Comparison of ENCODE assay signal across 14 cellular contexts in the genomic region with DNA sequence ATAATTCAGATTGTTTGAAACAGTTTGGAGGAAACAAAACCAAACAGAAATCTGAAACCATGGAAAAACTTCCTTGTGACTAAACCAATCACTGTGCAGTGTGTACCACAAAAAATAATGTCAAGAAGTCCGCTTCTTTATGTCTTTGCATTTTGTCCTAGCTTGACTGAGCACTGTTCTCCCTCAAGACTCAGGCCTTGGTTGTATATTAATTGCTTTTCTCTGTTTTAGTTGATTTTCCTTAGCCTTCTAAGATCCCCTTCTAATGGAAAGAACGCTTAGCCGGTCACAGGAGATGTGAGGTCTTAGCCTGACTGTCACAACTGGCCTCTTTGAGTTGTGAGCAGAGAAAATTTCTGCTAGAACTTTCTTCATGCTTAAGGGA. TPM values are rescaled to one million over a fixed set of nuclear protein-coding genes. Genes with fewer than 3 reads are reported as not detected.
DNase-seq lines count a peak whose midpoint lies in the region; ATAC-seq and TF ChIP-seq lines count a peak whose summit lies in the region.
"Had no signal": no experiment of that assay in that cellular context is flagged by ENCODE, and none has a peak within 500 bp of the region (broad histone marks: within the 10 kb centered on the region; RNA-seq: fewer than 3 reads in every experiment).

No MANE protein-coding gene starts in this region.

- H3K36me3 ChIP-seq in PC-9 (ENCODE audit: low read depth) (no peaks in the 10 kb centered on the region), mesenchymal stem cell (ENCODE audit: control insufficient read depth in 1 of 2, insufficient read depth in 2 of 2, low read depth in 1 of 2, low read length in 2 of 2) (no peaks in the 10 kb centered on the region), upper lobe of right lung (no peaks in the 10 kb centered on the region), body of pancreas (replicated peaks in 1 of 2; ENCODE audit: insufficient read depth in 1 of 2, low read depth in 2 of 2) (no peaks in the 10 kb centered on the region), osteoblast (ENCODE audit: insufficient read depth, low read length) (no peaks in the 10 kb centered on the region)
- H3K36me3 ChIP-seq: gastrocnemius medialis had no signal

- CTCF ChIA-PET in PC-9 (lab: Charles Lee) = no interaction called here

- H3K4me1 ChIP-seq in PC-9 (replicated peaks; ENCODE audit: insufficient read depth) (0 out of 2 replicates have a peak, but pooled peaks cover 7% of the 10 kb centered on the region), mesenchymal stem cell (ENCODE audit: control insufficient read depth, insufficient read depth, low read depth, low read length) (no peaks in the 10 kb centered on the region), upper lobe of right lung (peaks cover 17% of the 10 kb centered on the region), body of pancreas (no peaks in the 10 kb centered on the region), osteoblast (ENCODE audit: insufficient read depth, low read length) (no peaks in the 10 kb centered on the region)

- H3K4ac ChIP-seq in mesenchymal stem cell (ENCODE audit: low read depth in 1 of 2, low read length in 2 of 2) = no peak overlapping the region

- no peak overlapping the region for H2BK15ac ChIP-seq in mesenchymal stem cell (ENCODE audit: low read depth, poor library complexity, severe bottlenecking)

- no peak for TF ChIP-seq POLR2A in body of pancreas (IDR thresholded peaks at IDR 0.05)

- H2BK120ac ChIP-seq in mesenchymal stem cell (ENCODE audit: low read depth, low read length) = no peak overlapping the region

- H3K9ac ChIP-seq in mesenchymal stem cell (ENCODE audit: low read length) = no peak overlapping the region

- H3K27ac ChIP-seq in PC-9 (0 out of 2 replicates have a peak overlapping the region, but pooled peaks have one; percentile 4), mesenchymal stem cell (ENCODE audit: low read length, poor library complexity, severe bottlenecking) (no peak overlapping the region), upper lobe of right lung (no peak overlapping the region), body of pancreas (no peak overlapping the region), osteoblast (ENCODE audit: low read depth, low read length) (no peak overlapping the region)
- H3K27ac ChIP-seq: gastrocnemius medialis had no signal

- no peak overlapping the region for H3K14ac ChIP-seq in mesenchymal stem cell (ENCODE audit: low read length in 2 of 2)

- POLR2A ChIA-PET in PC-9 (lab: Charles Lee; ENCODE audit: unreplicated experiment) = no interaction called here

- H3K4me3 ChIP-seq in PC-9 (no peak overlapping the region), mesenchymal stem cell (ENCODE audit: insufficient read depth in 1 of 2, low read depth in 1 of 2, low read length in 2 of 2) (no peak overlapping the region), upper lobe of right lung (no peak overlapping the region), body of pancreas (no peak overlapping the region), osteoblast (ENCODE audit: insufficient read depth, low read length) (no peak overlapping the region)
- H3K4me3 ChIP-seq: gastrocnemius medialis had no signal

- H3K4me2 ChIP-seq in PC-9 (no peak overlapping the region), mesenchymal stem cell (ENCODE audit: low read length, poor library complexity, severe bottlenecking) (no peak overlapping the region), osteoblast (ENCODE audit: insufficient read depth, low read length) (no peak overlapping the region)

- BruUV-seq in PC-9 (replicated peaks; lab: Mats Ljungman, UMichigan) = no TSS peak

- peak overlapping the region; percentile 12 for H3K4me3 Mint-ChIP-seq in activated naive CD4-positive, alpha-beta T cell treated with anti-CD3 and anti-CD28 coated beads, Interleukin-2, amount 50 U/mL, for 24 hours
- no peak overlapping the region for H3K4me3 Mint-ChIP-seq in progenitor cell of endocrine pancreas (ENCODE audit: low read depth)
- H3K4me3 Mint-ChIP-seq: brain had no signal

- H3K27ac Mint-ChIP-seq in activated naive CD4-positive, alpha-beta T cell treated with anti-CD3 and anti-CD28 coated beads, Interleukin-2, amount 50 U/mL, for 24 hours = peak overlapping the region; percentile 86
- no peak overlapping the region for H3K27ac Mint-ChIP-seq in progenitor cell of endocrine pancreas

- H3K27me3 ChIP-seq in PC-9 (ENCODE audit: insufficient read depth, low read depth) (no peaks in the 10 kb centered on the region), mesenchymal stem cell (ENCODE audit: control insufficient read depth in 1 of 2, insufficient read depth in 1 of 2, low read length in 2 of 2) (no peaks in the 10 kb centered on the region), upper lobe of right lung (no peaks in the 10 kb centered on the region), body of pancreas (no peaks in the 10 kb centered on the region), osteoblast (ENCODE audit: insufficient read depth, low read length) (no peaks in the 10 kb centered on the region)
- H3K27me3 ChIP-seq: gastrocnemius medialis had no signal

- H3F3A ChIP-seq in PC-9 (ENCODE audit: insufficient read depth, low read depth) = peaks cover 7% of the 10 kb centered on the region; the same call in 1 of the 2 replicates

- intact Hi-C loops in PC-9 (cut with micrococcal nuclease; ENCODE audit: unreplicated experiment) = no loop called here
- intact Hi-C loops in upper lobe of right lung (cut with DNase I) = no loop called here
- intact Hi-C loops in body of pancreas (cut with DNase I) = no loop called here

- peaks cover 8% of the 10 kb centered on the region for H3K9me3 Mint-ChIP-seq in activated naive CD4-positive, alpha-beta T cell treated with anti-CD3 and anti-CD28 coated beads, Interleukin-2, amount 50 U/mL, for 24 hours
- H3K9me3 Mint-ChIP-seq in progenitor cell of endocrine pancreas (ENCODE audit: low read depth) = peaks cover 21% of the 10 kb centered on the region

- whole genome bisulfite sequencing in mesenchymal stem cell = 89% methylated on average over 3 of the region's 3 CpGs
- 89 to 95% methylated on average over 3 of the region's 3 CpGs for WGBS in body of pancreas, 2 donors

- H4K8ac ChIP-seq in mesenchymal stem cell (ENCODE audit: low read length) = no peak overlapping the region

- no peak overlapping the region for H4K91ac ChIP-seq in mesenchymal stem cell (ENCODE audit: low read length)

- H3K9me3 ChIP-seq in PC-9 (ENCODE audit: insufficient read depth, low read depth) = 0 out of 2 replicates have a peak, but pooled peaks cover 1% of the 10 kb centered on the region
- peaks cover 7% of the 10 kb centered on the region for H3K9me3 ChIP-seq in mesenchymal stem cell (ENCODE audit: control insufficient read depth, low read length)
- no peaks in the 10 kb centered on the region for H3K9me3 ChIP-seq in upper lobe of right lung
- no peaks in the 10 kb centered on the region for H3K9me3 ChIP-seq in body of pancreas
- no peaks in the 10 kb centered on the region for H3K9me3 ChIP-seq in osteoblast (ENCODE audit: low read depth, low read length)

- peaks cover 16% of the 10 kb centered on the region for H3K79me1 ChIP-seq in mesenchymal stem cell (replicated peaks; ENCODE audit: low read length, poor library complexity, severe bottlenecking)

- H2AFZ ChIP-seq in PC-9 = no peak overlapping the region
- no peak overlapping the region for H2AFZ ChIP-seq in mesenchymal stem cell (ENCODE audit: low read depth, low read length)
- no peak overlapping the region for H2AFZ ChIP-seq in osteoblast (ENCODE audit: low read length)

- H2BK12ac ChIP-seq in mesenchymal stem cell (ENCODE audit: low read length in 2 of 2) = no peak overlapping the region

- TF ChIP-seq CTCF in PC-9 (conservative IDR thresholded peaks at IDR 0.05) (no peak), upper lobe of right lung (IDR thresholded peaks at IDR 0.05) (no peak), body of pancreas (IDR thresholded peaks at IDR 0.05) (no peak), osteoblast (IDR thresholded peaks at IDR 0.05; ENCODE audit: extremely low read depth, low read depth, low read length) (no peak), progenitor cell of endocrine pancreas (IDR thresholded peaks at IDR 0.05; ENCODE audit: unreplicated experiment) (no peak)

- H3K36me3 Mint-ChIP-seq in activated naive CD4-positive, alpha-beta T cell treated with anti-CD3 and anti-CD28 coated beads, Interleukin-2, amount 50 U/mL, for 24 hours = peaks cover 28% of the 10 kb centered on the region
- peaks cover 23% of the 10 kb centered on the region for H3K36me3 Mint-ChIP-seq in progenitor cell of endocrine pancreas (ENCODE audit: insufficient read depth)

- H3K4me1 Mint-ChIP-seq in activated naive CD4-positive, alpha-beta T cell treated with anti-CD3 and anti-CD28 coated beads, Interleukin-2, amount 50 U/mL, for 24 hours = peaks cover 50% of the 10 kb centered on the region
- peaks cover 5% of the 10 kb centered on the region for H3K4me1 Mint-ChIP-seq in progenitor cell of endocrine pancreas (ENCODE audit: low read depth)

- H2BK5ac ChIP-seq in mesenchymal stem cell (ENCODE audit: low read depth, low read length, poor library complexity, severe bottlenecking) = no peak overlapping the region

- H3K79me2 ChIP-seq in PC-9 (ENCODE audit: low read depth) = peaks cover 48% of the 10 kb centered on the region
- peaks cover 8% of the 10 kb centered on the region for H3K79me2 ChIP-seq in osteoblast (ENCODE audit: insufficient read depth, low read length)

- H2AK5ac ChIP-seq in mesenchymal stem cell (ENCODE audit: low read length, severe bottlenecking) = no peak overlapping the region

- H3K23ac ChIP-seq in mesenchymal stem cell (ENCODE audit: low read length in 2 of 2) = no peak overlapping the region

- peak overlapping the region in 1 of 2 experiments; percentile 12 for H3K18ac ChIP-seq in mesenchymal stem cell (ENCODE audit: low read depth in 1 of 2, low read length in 2 of 2)

- peak; percentile 36 for ATAC-seq in upper lobe of right lung
- no peak for ATAC-seq in body of pancreas

- no peaks in the 10 kb centered on the region for H3K27me3 Mint-ChIP-seq in activated naive CD4-positive, alpha-beta T cell treated with anti-CD3 and anti-CD28 coated beads, Interleukin-2, amount 50 U/mL, for 24 hours
- H3K27me3 Mint-ChIP-seq in progenitor cell of endocrine pancreas = no peaks in the 10 kb centered on the region
- H3K27me3 Mint-ChIP-seq: brain had no signal

- DNase-seq in activated naive CD4-positive, alpha-beta T cell (lab: John Stamatoyannopoulos, UW) = no peak
- no peak for DNase-seq in PC-9
- peak; percentile 15 for DNase-seq in mesenchymal stem cell
- no peak for DNase-seq in upper lobe of right lung
- no peak for DNase-seq in body of pancreas
- no peak for DNase-seq in osteoblast (ENCODE audit: insufficient read length, low spot score, missing footprints)
- no peak for DNase-seq in progenitor cell of endocrine pancreas (ENCODE audit: low spot score, unreplicated experiment)
- DNase-seq: ACHN; effector CD8-positive, alpha-beta T cell; gastrocnemius medialis; nucleus accumbens; RPMI8226 had no signal

- H3K9me2 ChIP-seq in PC-9 (ENCODE audit: insufficient read depth) = no peaks in the 10 kb centered on the region

- no peaks in the 10 kb centered on the region; the same call in 1 of the 2 replicates for H4K20me1 ChIP-seq in PC-9 (ENCODE audit: insufficient read depth)
- no peaks in the 10 kb centered on the region for H4K20me1 ChIP-seq in osteoblast (ENCODE audit: insufficient read depth, low read length)

RNA-seq across cellular contexts. Expression of gene LCLAT1, which starts 56.6 kb away (rescaled TPM):
- total RNA-seq in PC-9 (2021) (21.9 and 35.7 TPM in 2 replicates), upper lobe of right lung (16.5 TPM), body of pancreas (10 to 100 TPM; 13.7 to 19.4 TPM), osteoblast (16.5 and 29.7 TPM in 2 replicates), progenitor cell of endocrine pancreas (26.0 and 29.3 TPM in 2 replicates)
- 10.0 TPM for polyA plus RNA-seq in mesenchymal stem cell (2013, experiment 1 of 2)
- 10.0 TPM for polyA plus RNA-seq in mesenchymal stem cell (2013, experiment 2 of 2)
